ENCODE assay signal across 1 cellular context in genomic region chr20:49684335-49684997, GRCh38.
TF ChIP-seq lines count a peak whose summit lies in the region.

No MANE protein-coding gene starts in this region.

TF ChIP-seq in GM23338, 12 proteins besides CTCF, POLR2A, EP300 and RAD21 (continued from another document):
- no peak for TF ChIP-seq ZNF462 (CRISPR knock-in tag; IDR thresholded peaks at IDR 0.05)
- TF ChIP-seq EZH2phosphoT487 (IDR thresholded peaks at IDR 0.05; ENCODE audit: unreplicated experiment), result no peak
- no peak for TF ChIP-seq JUNB (IDR thresholded peaks at IDR 0.05; ENCODE audit: unreplicated experiment)
- no peak for TF ChIP-seq ZNF331 (CRISPR knock-in tag; IDR thresholded peaks at IDR 0.05; ENCODE audit: low read depth)
- no peak for TF ChIP-seq EZH2 (IDR thresholded peaks at IDR 0.05; ENCODE audit: low read depth, unreplicated experiment)
- TF ChIP-seq NANOG (IDR thresholded peaks at IDR 0.05; ENCODE audit: borderline replicate concordance), result no peak
